7 cellular contexts compared by ENCODE assay signal in the genomic region with DNA sequence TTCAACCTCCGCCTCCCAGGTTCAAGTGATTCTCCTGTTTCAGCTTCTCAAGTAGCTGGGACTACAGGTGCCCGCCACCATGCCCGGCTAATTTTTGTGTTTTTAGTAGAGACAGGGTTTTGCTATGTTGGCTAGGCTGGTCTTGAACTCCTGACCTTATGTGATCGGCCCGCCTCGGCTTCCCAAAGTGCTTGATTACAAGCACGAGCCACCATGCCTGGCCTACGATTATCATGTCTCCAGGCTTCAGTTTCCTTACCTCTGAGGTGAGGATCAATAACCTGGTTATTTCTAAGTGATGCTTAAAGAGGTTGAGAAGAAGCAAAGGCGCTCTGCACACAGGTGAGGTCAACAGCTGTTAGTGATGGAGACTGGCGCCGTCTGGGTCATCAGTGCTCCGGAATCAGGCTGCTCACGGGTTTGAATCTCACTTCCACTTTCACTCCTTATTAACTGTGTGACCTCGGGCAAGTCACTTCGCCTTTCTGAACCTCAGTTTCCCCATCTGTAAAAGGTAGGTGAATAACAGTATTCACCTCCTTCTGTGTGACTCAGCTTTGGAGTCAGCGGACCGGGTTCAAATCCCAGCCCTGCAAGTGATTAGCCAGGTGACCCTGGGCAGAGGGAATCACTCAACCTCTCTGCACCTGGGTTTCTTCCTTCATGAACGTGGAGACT. TPM values are rescaled to one million over a fixed set of nuclear protein-coding genes. Genes with fewer than 3 reads are reported as not detected.
DNase-seq lines count a peak whose midpoint lies in the region; ATAC-seq and TF ChIP-seq lines count a peak whose summit lies in the region.

No MANE protein-coding gene starts in this region.

- H3K27ac Mint-ChIP-seq in activated naive CD8-positive, alpha-beta T cell treated with anti-CD3 and anti-CD28 coated beads, Interleukin-2, amount 10 ng/mL, durations not matched to agents 7 days and 5 days, result peak overlapping the region; percentile 86
- H3K27ac Mint-ChIP-seq in type B pancreatic cell, result peak overlapping the region; percentile 88

- H3K27me3 Mint-ChIP-seq in activated naive CD8-positive, alpha-beta T cell treated with anti-CD3 and anti-CD28 coated beads, Interleukin-2, amount 10 ng/mL, durations not matched to agents 7 days and 5 days, result no peaks in the 10 kb centered on the region
- H3K27me3 Mint-ChIP-seq in type B pancreatic cell, result no peaks in the 10 kb centered on the region

- TF ChIP-seq CTCF in lower leg skin (IDR thresholded peaks at IDR 0.05) (no peak), type B pancreatic cell (conservative IDR thresholded peaks at IDR 0.05) (no peak)

- POLR2A ChIA-PET in activated naive CD8-positive, alpha-beta T cell treated with anti-CD3 and anti-CD28 coated beads, Interleukin-2, amount 10 ng/mL, durations not matched to agents 7 days and 5 days (lab: Charles Lee), result interaction anchor here (0.6 to 0.9 kb wide), 4 partner anchors 8 to 111 kb away, joined by 3 to 4 read pairs (median 3); no protein-coding TSS in a partner anchor

- TF ChIP-seq POLR2A in lower leg skin (IDR thresholded peaks at IDR 0.05), result no peak

- DNase-seq in activated naive CD8-positive, alpha-beta T cell treated with anti-CD3 and anti-CD28 coated beads, Interleukin-2, amount 10 ng/mL, durations not matched to agents 7 days and 5 days, result no peak
- DNase-seq in lower leg skin (ENCODE audit: low spot score in 2 of 2), result no peak
- no peak for DNase-seq in type B pancreatic cell (ENCODE audit: extremely low spot score, unreplicated experiment)
- DNase-seq in nucleus accumbens (lab: John Stamatoyannopoulos, UW), result no peak
- DNase-seq in Ammon's horn (ENCODE audit: low spot score), result no peak

- H3K4me1 Mint-ChIP-seq in activated naive CD8-positive, alpha-beta T cell treated with anti-CD3 and anti-CD28 coated beads, Interleukin-2, amount 10 ng/mL, durations not matched to agents 7 days and 5 days, result peaks cover 30% of the 10 kb centered on the region
- H3K4me1 Mint-ChIP-seq in type B pancreatic cell (ENCODE audit: unreplicated experiment), result peaks cover 26% of the 10 kb centered on the region

- peak overlapping the region; percentile 41 for H3K4me3 ChIP-seq in lower leg skin (ENCODE audit: low read depth, poor library complexity, severe bottlenecking)

- H3K36me3 Mint-ChIP-seq in activated naive CD8-positive, alpha-beta T cell treated with anti-CD3 and anti-CD28 coated beads, Interleukin-2, amount 10 ng/mL, durations not matched to agents 7 days and 5 days, result peaks cover 13% of the 10 kb centered on the region
- no peaks in the 10 kb centered on the region for H3K36me3 Mint-ChIP-seq in type B pancreatic cell

- 65 to 68% methylated on average over 17 to 18 of the region's 18 CpGs for WGBS in lower leg skin, 2 donors

- no peaks in the 10 kb centered on the region for H3K9me3 Mint-ChIP-seq in activated naive CD8-positive, alpha-beta T cell treated with anti-CD3 and anti-CD28 coated beads, Interleukin-2, amount 10 ng/mL, durations not matched to agents 7 days and 5 days
- H3K9me3 Mint-ChIP-seq in type B pancreatic cell, result no peaks in the 10 kb centered on the region

- intact Hi-C loops in lower leg skin (cut with DNase I; ENCODE audit: low total_unique reads), result no loop called here

- peak; percentile 43 for ATAC-seq in GM19023 (IDR thresholded peaks at IDR 0.05; ENCODE audit: unreplicated experiment)
- peak; percentile 29 for ATAC-seq in HG03097 (IDR thresholded peaks at IDR 0.05; ENCODE audit: low FRiP score, unreplicated experiment)
- no peak for ATAC-seq in activated naive CD8-positive, alpha-beta T cell treated with anti-CD3 and anti-CD28 coated beads, Interleukin-2, amount 10 ng/mL, durations not matched to agents 7 days and 5 days (ENCODE audit: low read depth)

- H3K4me3 Mint-ChIP-seq in activated naive CD8-positive, alpha-beta T cell treated with anti-CD3 and anti-CD28 coated beads, Interleukin-2, amount 10 ng/mL, durations not matched to agents 7 days and 5 days, result peak overlapping the region; percentile 90
- peak overlapping the region; percentile 87 for H3K4me3 Mint-ChIP-seq in type B pancreatic cell

RNA-seq across cellular contexts. Expression of gene ABCC1, which starts 0.7 kb away (rescaled TPM):
- 10 to 100 TPM; 55.2 to 62.5 TPM for total RNA-seq in activated naive CD8-positive, alpha-beta T cell treated with anti-CD3 and anti-CD28 coated beads, Interleukin-2, amount 10 ng/mL, durations not matched to agents 7 days and 5 days
- total RNA-seq in lower leg skin, result 10 to 100 TPM; 16.4 to 25.3 (median 21.8) TPM
- 38.1 and 53.7 TPM in 2 replicates for total RNA-seq in type B pancreatic cell (ENCODE audit: low replicate concordance)
